In genomic region chr6:135852775-135853174, GRCh38 we compare ENCODE assay signal across 1 cellular context.
TF ChIP-seq lines count a peak whose summit lies in the region.

No MANE protein-coding gene starts in this region.

TF ChIP-seq in IMR-90, 13 proteins besides CTCF, POLR2A, EP300 and RAD21 (continued from another document):
- TF ChIP-seq MAZ (IDR thresholded peaks at IDR 0.05; ENCODE audit: borderline replicate concordance, low read depth, low read length) (no peak), BHLHE40 (IDR thresholded peaks at IDR 0.05; ENCODE audit: low read depth, low read length) (no peak)
